Comparison of ENCODE assay signal across 27 cellular contexts in the genomic region with DNA sequence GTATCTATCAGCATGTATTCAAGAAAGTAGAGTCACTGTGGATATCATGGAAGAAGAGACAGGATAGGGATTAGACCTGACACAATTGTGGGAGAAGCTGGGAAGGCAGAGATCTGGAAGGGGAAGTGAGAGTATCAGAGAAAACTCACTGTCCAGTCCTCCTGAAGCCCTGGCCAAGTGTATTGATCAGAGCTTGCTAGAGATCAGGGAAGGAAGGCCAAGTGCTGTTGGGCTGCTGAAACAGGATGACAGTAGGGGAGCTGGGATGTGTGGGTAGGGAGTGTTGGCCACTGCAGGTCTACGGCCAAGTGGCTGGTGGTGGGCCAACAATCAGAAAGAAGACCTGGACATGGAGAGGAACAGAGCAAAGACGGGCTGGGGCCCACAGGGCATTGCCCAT. TPM values are rescaled to one million over a fixed set of nuclear protein-coding genes. Genes with fewer than 3 reads are reported as not detected.
DNase-seq lines count a peak whose midpoint lies in the region; ATAC-seq, FAIRE-seq and TF ChIP-seq lines count a peak whose summit lies in the region.
"Had no signal": no experiment of that assay in that cellular context is flagged by ENCODE, and none has a peak within 500 bp of the region (broad histone marks: within the 10 kb centered on the region; RNA-seq: fewer than 3 reads in every experiment).

No MANE protein-coding gene starts in this region.

- H3K27ac Mint-ChIP-seq in neural crest cell (ENCODE audit: unreplicated experiment) = peak overlapping the region; percentile 54
- H3K27ac Mint-ChIP-seq: CD4-positive, alpha-beta T cell; CD8-positive, alpha-beta memory T cell; GM23338; HFFc6 had no signal

- TF ChIP-seq CTCF in liver (IDR thresholded peaks at IDR 0.05; ENCODE audit: low read depth, low read length, missing input control) (no peak), HepG2 (CRISPR knock-in tag; IDR thresholded peaks at IDR 0.05) (no peak), neural crest cell (conservative IDR thresholded peaks at IDR 0.05) (no peak)

- H3K27me3 Mint-ChIP-seq in neural crest cell (ENCODE audit: low read depth) = no peaks in the 10 kb centered on the region
- H3K27me3 Mint-ChIP-seq: CD4-positive, alpha-beta T cell had no signal

- intact Hi-C loops in HepG2 (cut with micrococcal nuclease; ENCODE audit: unreplicated experiment) = no loop called here

- DNase-seq in HepG2 (ENCODE audit: low spot score) = no peak
- DNase-seq in left lobe of liver (ENCODE audit: low spot score) = no peak
- DNase-seq in neural crest cell (ENCODE audit: low read depth, low spot score) = no peak
- no peak for DNase-seq in foreskin melanocyte
- no peak for DNase-seq in cerebellum (ENCODE audit: low spot score)
- DNase-seq: 8988T; ACHN; AML-193; BE2C; CD4-positive, alpha-beta T cell; CD8-positive, alpha-beta memory T cell; DMS 273 treated with DMSO at 0.1 percent for 48 hours; DMS79; EL; GDM1; HFFc6 had no signal

- no peak for FAIRE-seq in HepG2 (lab: Jason Lieb, UNC)
- FAIRE-seq: A549, D721Med, GM12878, GM19239, H54 had no signal

- H3K36me3 Mint-ChIP-seq in neural crest cell (ENCODE audit: low read depth) = no peaks in the 10 kb centered on the region
- H3K36me3 Mint-ChIP-seq: CD14-positive monocyte; CD8-positive, alpha-beta memory T cell had no signal

- H3K4me3 ChIP-seq in liver (ENCODE audit: low read depth in 1 of 3, low read length in 3 of 3) (no peak overlapping the region), HepG2 (replicated peaks in 1 of 3; ENCODE audit: insufficient read depth in 1 of 3, low read depth in 2 of 3, low read length in 3 of 3) (no peak overlapping the region)
- H3K4me3 ChIP-seq: A549; BLaER1 treated with 17β-estradiol and CSF1 and Interleukin-3, amounts not matched to agents 10 nM and 100 nM; GM12878; GM23338; HAP-1 had no signal

- H3K9ac ChIP-seq in liver (ENCODE audit: low read depth in 1 of 2, low read length in 2 of 2) (no peak overlapping the region), HepG2 (ENCODE audit: insufficient read depth, low read depth, low read length) (no peak overlapping the region)
- H3K9ac ChIP-seq: BLaER1 treated with 17β-estradiol and CSF1 and Interleukin-3, amounts not matched to agents 10 nM and 100 nM had no signal

- no peak overlapping the region for H3K4me2 ChIP-seq in HepG2 (ENCODE audit: low read depth, low read length)
- H3K4me2 ChIP-seq: A549; BLaER1 treated with 17β-estradiol and CSF1 and Interleukin-3, amounts not matched to agents 10 nM and 100 nM; GM23338 had no signal

- no peaks in the 10 kb centered on the region for H4K20me1 ChIP-seq in HepG2 (ENCODE audit: insufficient read depth, low read length)
- H4K20me1 ChIP-seq: BLaER1 treated with 17β-estradiol and CSF1 and Interleukin-3, amounts not matched to agents 10 nM and 100 nM had no signal

- peaks cover 15% of the 10 kb centered on the region for H3K4me1 Mint-ChIP-seq in neural crest cell
- H3K4me1 Mint-ChIP-seq: CD14-positive monocyte; CD8-positive, alpha-beta memory T cell; GM23338 had no signal

- H3K4me1 ChIP-seq in liver (ENCODE audit: control insufficient read depth in 4 of 4, insufficient read depth in 4 of 4, low read length in 3 of 4) = peaks cover 10 to 41% (median 28%) of the 10 kb centered on the region in 4 donors
- peaks cover 53% of the 10 kb centered on the region for H3K4me1 ChIP-seq in HepG2 (ENCODE audit: insufficient read depth, low read length)
- H3K4me1 ChIP-seq: A549; BE2C; BLaER1 treated with 17β-estradiol and CSF1 and Interleukin-3, amounts not matched to agents 10 nM and 100 nM; HAP-1 had no signal

- H3K9me3 ChIP-seq in liver (ENCODE audit: control insufficient read depth in 4 of 4, low read length in 3 of 4) (no peaks in the 10 kb centered on the region), HepG2 (ENCODE audit: low read length) (no peaks in the 10 kb centered on the region)
- H3K9me3 ChIP-seq: A549; BE2C; BLaER1 treated with 17β-estradiol and CSF1 and Interleukin-3, amounts not matched to agents 10 nM and 100 nM; HAP-1 had no signal

- 38% methylated on average over 2 of the region's 2 CpGs for WGBS in liver
- 80% methylated on average over 2 of the region's 2 CpGs for whole genome bisulfite sequencing in HepG2 (ENCODE audit: low lambda C conversion rate)

- H3K27me3 ChIP-seq in liver (ENCODE audit: control insufficient read depth in 4 of 4, insufficient read depth in 4 of 4, low read length in 3 of 4) (no peaks in the 10 kb centered on the region), HepG2 (ENCODE audit: control insufficient read depth in 1 of 2, insufficient read depth in 2 of 2, low read length in 2 of 2) (no peaks in the 10 kb centered on the region)
- H3K27me3 ChIP-seq: BE2C; BLaER1 treated with 17β-estradiol and CSF1 and Interleukin-3, amounts not matched to agents 10 nM and 100 nM had no signal

- CTCF ChIA-PET in HepG2 (lab: Yijun Ruan, JAX; ENCODE audit: low intra/inter-chr PET ratio, low total read pairs) = no interaction called here

- H3K79me2 ChIP-seq in HepG2 (ENCODE audit: insufficient read depth, low read length) = no peaks in the 10 kb centered on the region

- TF ChIP-seq RAD21 in liver (IDR thresholded peaks at IDR 0.05) = no peak
- no peak for TF ChIP-seq RAD21 in HepG2 (CRISPR knock-in tag; IDR thresholded peaks at IDR 0.05)

- POLR2A ChIA-PET in HepG2 (lab: Yijun Ruan, JAX) = interaction anchor here (3.2 kb wide), 1 partner anchor 26 kb away, joined by 19 read pairs; a partner anchor contains a TSS

- no peak overlapping the region for H3K4me3 Mint-ChIP-seq in neural crest cell
- H3K4me3 Mint-ChIP-seq: CD14-positive monocyte; CD4-positive, alpha-beta T cell; CD8-positive, alpha-beta memory T cell; GM23338; HFFc6 had no signal

- TF ChIP-seq EP300 in HepG2 (IDR thresholded peaks at IDR 0.05; ENCODE audit: low read depth in 2 of 2, low read length in 2 of 2) (no peak), HepG2 (CRISPR knock-in tag; IDR thresholded peaks at IDR 0.05; ENCODE audit: borderline replicate concordance) (no peak)

- TF ChIP-seq POLR2A in HepG2 (IDR thresholded peaks at IDR 0.05; ENCODE audit: insufficient read depth in 1 of 2, low read depth in 2 of 2, low read length in 2 of 2) = no peak

- H3K27ac ChIP-seq in liver (ENCODE audit: low read depth in 1 of 2, low read length in 2 of 2) (peak overlapping the region; percentile 5 to 8), HepG2 (ENCODE audit: extremely low read length, insufficient read depth, low read length) (no peak overlapping the region)
- H3K27ac ChIP-seq: A549; BLaER1 treated with 17β-estradiol and CSF1 and Interleukin-3, amounts not matched to agents 10 nM and 100 nM had no signal

- ATAC-seq in HepG2 (no peak), left lobe of liver (peak; percentile 63), SK-N-SH treated with all-trans-retinoic acid at 6 μM for 48 hours (no peak)
- ATAC-seq: A549, GM12878, GM23338 had no signal

- no TSS peak for BruUV-seq in HepG2 (replicated peaks; lab: Mats Ljungman, UMichigan)

- in situ Hi-C loops in HepG2 (cut with HindIII; ENCODE audit: extremely low pct_ligation_motif_present, low pct_unique_long_range_greater_than_20kb) = no loop called here

- no peaks in the 10 kb centered on the region for H3K36me3 ChIP-seq in liver (ENCODE audit: control insufficient read depth in 4 of 4, insufficient read depth in 3 of 4, low read depth in 1 of 4, low read length in 3 of 4)
- H3K36me3 ChIP-seq in HepG2 (replicated peaks in 1 of 2; ENCODE audit: control insufficient read depth in 1 of 2, insufficient read depth in 2 of 2, low read length in 2 of 2) = no peaks in the 10 kb centered on the region
- H3K36me3 ChIP-seq: BE2C; BLaER1 treated with 17β-estradiol and CSF1 and Interleukin-3, amounts not matched to agents 10 nM and 100 nM; HAP-1 had no signal

- no peaks in the 10 kb centered on the region for H3K9me3 Mint-ChIP-seq in neural crest cell
- H3K9me3 Mint-ChIP-seq: CD14-positive monocyte; CD4-positive, alpha-beta T cell; CD8-positive, alpha-beta memory T cell; GM23338 had no signal

- no peak overlapping the region for H2AFZ ChIP-seq in HepG2 (ENCODE audit: low read length)

TF ChIP-seq in liver, 16 proteins besides CTCF, POLR2A, EP300 and RAD21 (continues in another document):
- TF ChIP-seq RXRA (IDR thresholded peaks at IDR 0.05) (no peak), EGR1 (IDR thresholded peaks at IDR 0.05; ENCODE audit: low read depth in 2 of 2) (no peak), JUND (IDR thresholded peaks at IDR 0.05) (no peak)

TF ChIP-seq in HepG2, 621 proteins besides CTCF, POLR2A, EP300 and RAD21 (continues in another document):
- no peak for TF ChIP-seq ZMYM4 (CRISPR knock-in tag; IDR thresholded peaks at IDR 0.05)
- no peak for TF ChIP-seq XBP1 (CRISPR knock-in tag; IDR thresholded peaks at IDR 0.05)
- TF ChIP-seq TCF7 (IDR thresholded peaks at IDR 0.05; ENCODE audit: low read depth) = no peak

TF ChIP-seq in SK-N-SH treated with all-trans-retinoic acid at 6 μM for 48 hours, 23 proteins besides CTCF, POLR2A, EP300 and RAD21 (continues in another document):
- TF ChIP-seq PPARA (CRISPR knock-in tag; IDR thresholded peaks at IDR 0.05; ENCODE audit: borderline replicate concordance) (no peak), ZNF70 (CRISPR knock-in tag; IDR thresholded peaks at IDR 0.05) (no peak), CSDC2 (CRISPR knock-in tag; IDR thresholded peaks at IDR 0.05) (no peak)

RNA-seq across cellular contexts. Expression of a gene that starts 26.3 kb away (rescaled TPM):
- total RNA-seq in liver = 100 to 1,000 TPM; 295 to 600 TPM
- 1,000 to 10,000 TPM; 1,251 to 4,751 TPM for polyA plus RNA-seq in liver
- 42.2 and 91.3 TPM in 2 replicates for total RNA-seq in HepG2 (2016; rRNA removed; fragmentation: Illumina TruSeq; extraction: Trizol)
- 32.4 and 39.4 TPM in 2 replicates for total RNA-seq in HepG2 (2016; cell fraction: cytosol; rRNA removed; fragmentation: Illumina TruSeq; extraction: Trizol; ENCODE audit: low read depth)
- total RNA-seq in HepG2 (2016; cell fraction: insoluble cytoplasmic fraction; rRNA removed; fragmentation: Illumina TruSeq; extraction: Trizol) = 43.7 and 93.2 TPM in 2 replicates
- 21.6 and 22.8 TPM in 2 replicates for total RNA-seq in HepG2 (2016; cell fraction: membrane; rRNA removed; fragmentation: Illumina TruSeq; extraction: Trizol)
- 86.3 and 86.4 TPM in 2 replicates for total RNA-seq in HepG2 (2016; cell fraction: nucleus; rRNA removed; fragmentation: Illumina TruSeq; extraction: Trizol)
- 496 and 510 TPM in 2 replicates for polyA plus RNA-seq in HepG2 (2011; rRNA removed)
- 553 and 814 TPM in 2 replicates for polyA plus RNA-seq in HepG2 (2011; cell fraction: cytosol; rRNA removed)
- polyA plus RNA-seq in HepG2 (2011; cell fraction: nucleus; rRNA removed) = 104 and 171 TPM in 2 replicates
- 275 and 517 TPM in 2 replicates for polyA plus RNA-seq in HepG2 (2012)
- 43.9 and 49.7 TPM in 2 replicates for polyA plus RNA-seq in HepG2 (2016; cell fraction: cytosol; fragmentation: Illumina TruSeq; extraction: Trizol; ENCODE audit: low read depth)
- 60.6 and 70.2 TPM in 2 replicates for polyA plus RNA-seq in HepG2 (2016; cell fraction: insoluble cytoplasmic fraction; fragmentation: Illumina TruSeq; extraction: Trizol; ENCODE audit: low read depth)
- 22.7 and 27.7 TPM in 2 replicates for polyA plus RNA-seq in HepG2 (2016; cell fraction: membrane; fragmentation: Illumina TruSeq; extraction: Trizol; ENCODE audit: low read depth)
- 195 and 215 TPM in 2 replicates for polyA plus RNA-seq in HepG2 (2016; cell fraction: nucleus; fragmentation: Illumina TruSeq; extraction: Trizol; ENCODE audit: insufficient read depth, low read depth)
- 563 TPM in 1 of 2 replicates, not detected in the other for polyA minus RNA-seq in HepG2 (2011; rRNA and poly(A)+ RNA removed; ENCODE audit: low replicate concordance)
- polyA minus RNA-seq in HepG2 (2011; cell fraction: cytosol; rRNA and poly(A)+ RNA removed) = 185 and 329 TPM in 2 replicates
- polyA minus RNA-seq in HepG2 (2011; cell fraction: nucleus; rRNA and poly(A)+ RNA removed) = 160 and 198 TPM in 2 replicates
- 4,291 TPM for total RNA-seq in left lobe of liver
- not detected in 2 replicates for total RNA-seq in neural crest cell
- 6.1 TPM for total RNA-seq in cerebellum
- total RNA-seq: CD4-positive, alpha-beta T cell; CD8-positive, alpha-beta memory T cell; GM23338; HFFc6 had no signal
- polyA plus RNA-seq: CD14-positive monocyte; CD8-positive, alpha-beta memory T cell; GM23338 had no signal
